In the genomic region with DNA sequence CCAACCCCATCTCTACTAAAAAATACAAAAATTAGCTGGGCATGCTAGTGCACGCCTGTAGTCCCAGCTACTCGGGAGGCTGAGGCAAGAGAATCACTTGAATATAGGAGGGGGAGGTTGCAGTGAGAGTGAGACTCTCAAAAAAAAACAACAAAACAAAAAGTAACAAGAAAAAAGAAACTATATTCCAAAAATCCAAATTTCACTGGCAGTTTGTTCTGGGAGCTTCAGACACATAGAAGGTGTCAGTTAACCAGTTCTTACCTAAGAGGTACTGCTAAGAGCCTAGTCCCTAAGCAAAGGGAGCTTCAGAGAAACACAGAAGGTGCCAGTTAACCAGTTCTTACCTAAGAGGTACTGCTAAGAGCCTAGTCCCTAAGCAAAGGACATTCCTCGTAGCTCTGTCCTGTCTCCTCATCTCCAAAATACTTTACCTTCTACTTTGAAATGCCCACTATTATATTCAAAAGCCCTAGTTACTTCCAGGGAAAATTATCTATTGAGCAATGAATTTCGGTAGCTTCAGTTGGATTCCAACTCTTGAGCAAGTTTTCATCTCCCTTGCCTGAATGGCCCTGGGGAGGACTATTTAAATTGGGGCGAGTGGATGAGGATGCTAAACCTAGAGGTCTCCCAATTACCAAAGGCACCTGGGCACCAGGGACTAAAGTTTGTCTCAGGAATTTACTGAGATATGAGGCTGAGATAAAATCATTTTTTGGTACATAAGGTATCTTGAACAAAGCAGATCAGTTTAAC, we compare ENCODE assay signal across 9 cellular contexts. TPM values are rescaled to one million over a fixed set of nuclear protein-coding genes. Genes with fewer than 3 reads are reported as not detected.
A peak's percentile ranks its signal among the peaks of the same experiment; 100 is the strongest.
DNase-seq lines count a peak whose midpoint lies in the region; ATAC-seq and TF ChIP-seq lines count a peak whose summit lies in the region.
"Had no signal": no experiment of that assay in that cellular context is flagged by ENCODE, and none has a peak within 500 bp of the region (broad histone marks: within the 10 kb centered on the region; RNA-seq: fewer than 3 reads in every experiment).

No MANE protein-coding gene starts in this region.

- peaks cover 41% of the 10 kb centered on the region for H3K4me1 Mint-ChIP-seq in activated CD8-positive, alpha-beta T cell treated with anti-CD3 and anti-CD28 coated beads, Interleukin-2, amount 10 ng/mL, durations not matched to agents 7 days and 5 days (ENCODE audit: low read depth)
- H3K4me1 Mint-ChIP-seq in type B pancreatic cell (ENCODE audit: unreplicated experiment) = peaks cover 18% of the 10 kb centered on the region

- H3K36me3 ChIP-seq in left ventricle myocardium inferior (peaks cover 61% of the 10 kb centered on the region), right atrium auricular region (peaks cover 14% of the 10 kb centered on the region), iPS-20b (ENCODE audit: insufficient read depth, low read depth, low read length) (peaks cover 27% of the 10 kb centered on the region; the same call in 1 of the 2 replicates)

- H3K4me3 ChIP-seq in left ventricle myocardium inferior (peak overlapping the region; percentile 89), right atrium auricular region (peak overlapping the region in 1 of 2 donors; percentile 4), iPS-20b (ENCODE audit: low read length) (peak overlapping the region; percentile 26; the same call in 1 of the 2 replicates)

- H3K27ac Mint-ChIP-seq in activated CD8-positive, alpha-beta T cell treated with anti-CD3 and anti-CD28 coated beads, Interleukin-2, amount 10 ng/mL, durations not matched to agents 7 days and 5 days = peak overlapping the region; percentile 47
- peak overlapping the region; percentile 10 for H3K27ac Mint-ChIP-seq in type B pancreatic cell

- no peak for ATAC-seq in activated CD8-positive, alpha-beta T cell treated with anti-CD3 and anti-CD28 coated beads, Interleukin-2, amount 10 ng/mL, durations not matched to agents 7 days and 5 days
- no peak for ATAC-seq in HG03354 (IDR thresholded peaks at IDR 0.05; ENCODE audit: poor library complexity, severe bottlenecking, unreplicated experiment)

- H3K9me3 ChIP-seq in left ventricle myocardium inferior (replicated peaks) (no peaks in the 10 kb centered on the region), right atrium auricular region (no peaks in the 10 kb centered on the region), iPS-20b (ENCODE audit: insufficient read depth, low read depth, low read length) (no peaks in the 10 kb centered on the region)

- POLR2A ChIA-PET in activated CD8-positive, alpha-beta T cell treated with anti-CD3 and anti-CD28 coated beads, Interleukin-2, amount 10 ng/mL, durations not matched to agents 7 days and 5 days (lab: Charles Lee) = interaction anchor here (0.7 to 12.3 kb wide), 10 partner anchors 11 to 143 kb away, joined by 3 to 3176 read pairs (median 105); a partner anchor contains a TSS

- TF ChIP-seq CTCF in left ventricle myocardium inferior (IDR thresholded peaks at IDR 0.05; ENCODE audit: borderline replicate concordance) (no peak), right atrium auricular region (IDR thresholded peaks at IDR 0.05) (no peak), type B pancreatic cell (conservative IDR thresholded peaks at IDR 0.05) (no peak)

- intact Hi-C loops in left ventricle myocardium inferior (cut with micrococcal nuclease) = no loop called here

- H3K27me3 ChIP-seq in left ventricle myocardium inferior (ENCODE audit: low read depth) = no peaks in the 10 kb centered on the region
- no peaks in the 10 kb centered on the region for H3K27me3 ChIP-seq in right atrium auricular region
- no peaks in the 10 kb centered on the region for H3K27me3 ChIP-seq in iPS-20b (ENCODE audit: insufficient read depth, low read length)

- H3K4me3 Mint-ChIP-seq in activated CD8-positive, alpha-beta T cell treated with anti-CD3 and anti-CD28 coated beads, Interleukin-2, amount 10 ng/mL, durations not matched to agents 7 days and 5 days = peak overlapping the region; percentile 95
- peak overlapping the region; percentile 28 for H3K4me3 Mint-ChIP-seq in type B pancreatic cell

- CTCF ChIA-PET in activated CD8-positive, alpha-beta T cell treated with anti-CD3 and anti-CD28 coated beads, Interleukin-2, amount 10 ng/mL, durations not matched to agents 7 days and 5 days (lab: Charles Lee) = interaction anchor here (0.7 to 2.4 kb wide), 3 partner anchors 28 to 63 kb away, joined by 3 to 10 read pairs (median 3); a partner anchor contains a TSS

- H3K9ac ChIP-seq in iPS-20b (ENCODE audit: low read depth, low read length) = peak overlapping the region; percentile 100; the same call in 1 of the 2 replicates

- no peak for DNase-seq in left ventricle myocardium inferior
- DNase-seq in right atrium auricular region (ENCODE audit: low spot score) = no peak
- no peak for DNase-seq in activated CD8-positive, alpha-beta T cell treated with anti-CD3 and anti-CD28 coated beads, Interleukin-2, amount 10 ng/mL, durations not matched to agents 7 days and 5 days
- no peak for DNase-seq in type B pancreatic cell (ENCODE audit: extremely low spot score, unreplicated experiment)
- no peak for DNase-seq in activated CD4-positive, CD25-positive, alpha-beta regulatory T cell (lab: John Stamatoyannopoulos, UW)
- no peak for DNase-seq in hypothalamus (lab: John Stamatoyannopoulos, UW)
- DNase-seq: NCI-H510A treated with DMSO at 0.1 percent for 48 hours had no signal

- peaks cover 1% of the 10 kb centered on the region for H3K27me3 Mint-ChIP-seq in activated CD8-positive, alpha-beta T cell treated with anti-CD3 and anti-CD28 coated beads, Interleukin-2, amount 10 ng/mL, durations not matched to agents 7 days and 5 days (ENCODE audit: low read depth)
- no peaks in the 10 kb centered on the region for H3K27me3 Mint-ChIP-seq in type B pancreatic cell

- no peaks in the 10 kb centered on the region for H3K9me3 Mint-ChIP-seq in activated CD8-positive, alpha-beta T cell treated with anti-CD3 and anti-CD28 coated beads, Interleukin-2, amount 10 ng/mL, durations not matched to agents 7 days and 5 days (ENCODE audit: insufficient read depth)
- H3K9me3 Mint-ChIP-seq in type B pancreatic cell = no peaks in the 10 kb centered on the region

- H3K4me1 ChIP-seq in left ventricle myocardium inferior (peaks cover 81% of the 10 kb centered on the region), right atrium auricular region (peaks cover 0 to 23% of the 10 kb centered on the region in 2 donors), iPS-20b (ENCODE audit: insufficient read depth, low read length) (peaks cover 2% of the 10 kb centered on the region; the same call in 1 of the 2 replicates)

- H3K27ac ChIP-seq in left ventricle myocardium inferior (replicated peaks) (no peak overlapping the region), right atrium auricular region (no peak overlapping the region), iPS-20b (ENCODE audit: low read length) (no peak overlapping the region)

- H3K36me3 Mint-ChIP-seq in activated CD8-positive, alpha-beta T cell treated with anti-CD3 and anti-CD28 coated beads, Interleukin-2, amount 10 ng/mL, durations not matched to agents 7 days and 5 days (ENCODE audit: low read depth) = peaks cover 68% of the 10 kb centered on the region
- peaks cover 29% of the 10 kb centered on the region for H3K36me3 Mint-ChIP-seq in type B pancreatic cell

RNA-seq across cellular contexts. Expression of a gene that starts 41.0 kb away (rescaled TPM):
- total RNA-seq in left ventricle myocardium inferior = 3.4 TPM
- 1 to 10 TPM; 3.1 to 6.4 TPM for total RNA-seq in right atrium auricular region
- 1 to 10 TPM; 4.3 TPM for total RNA-seq in activated CD8-positive, alpha-beta T cell treated with anti-CD3 and anti-CD28 coated beads, Interleukin-2, amount 10 ng/mL, durations not matched to agents 7 days and 5 days
- total RNA-seq in type B pancreatic cell (ENCODE audit: low replicate concordance) = 2.2 and 2.6 TPM in 2 replicates
